8 cellular contexts compared by ENCODE assay signal in the genomic region with DNA sequence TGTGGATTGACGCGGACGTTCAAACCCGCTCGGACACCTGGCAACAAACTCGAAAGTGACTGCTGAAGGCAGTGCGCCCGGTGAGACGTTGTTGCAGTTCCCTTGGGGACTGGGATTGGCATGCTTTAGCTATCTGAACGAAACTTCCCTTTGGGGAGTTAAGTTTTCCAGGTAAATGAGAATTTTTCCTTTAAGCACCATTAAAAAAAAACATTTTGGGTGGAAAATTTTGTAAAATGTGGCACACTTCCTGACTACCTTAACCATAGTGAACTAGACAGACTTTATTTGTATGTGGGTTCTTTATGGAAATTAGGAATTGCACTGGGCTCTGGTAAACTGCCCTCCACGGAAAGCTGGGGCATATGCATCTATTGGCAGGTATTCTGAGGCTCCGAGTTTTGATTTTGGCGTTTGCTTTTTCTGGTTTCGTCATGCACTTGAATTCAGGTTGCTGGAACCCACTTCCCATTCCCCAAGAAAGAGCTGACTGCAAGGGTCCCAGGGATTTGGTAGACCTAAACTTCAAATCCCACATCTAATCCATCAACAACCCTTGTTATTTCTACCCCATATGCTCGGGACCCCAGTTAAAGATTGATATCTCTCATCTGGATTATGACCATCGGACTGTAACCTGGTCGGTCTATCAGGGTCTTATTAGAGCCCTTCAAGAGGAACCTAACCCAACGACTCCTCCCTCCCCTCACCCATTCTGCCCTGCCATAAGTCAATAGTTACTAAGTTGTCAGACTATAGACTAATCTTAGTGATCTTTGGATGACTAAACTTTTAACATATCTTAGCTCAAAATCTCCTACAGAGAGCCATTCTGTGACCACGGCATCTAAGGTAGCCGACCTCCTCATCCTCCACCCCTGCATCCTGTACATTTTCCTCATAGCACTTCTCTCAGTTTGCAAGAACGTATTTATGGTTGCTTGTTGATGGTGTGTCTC. TPM values are rescaled to one million over a fixed set of nuclear protein-coding genes. Genes with fewer than 3 reads are reported as not detected.
DNase-seq lines count a peak whose midpoint lies in the region; ATAC-seq and TF ChIP-seq lines count a peak whose summit lies in the region.

No MANE protein-coding gene starts in this region.

- 27 to 30% methylated on average over 11 to 19 of the region's 21 CpGs for WGBS in gastroesophageal sphincter (ENCODE audit: low coverage in 1 of 2), 2 donors

- no peak for TF ChIP-seq CTCF in activated B cell treated with CpG ODN at 0.5 μM for 24 hours (IDR thresholded peaks at IDR 0.05)
- no peak for TF ChIP-seq CTCF in gastroesophageal sphincter (IDR thresholded peaks at IDR 0.05)

- peaks cover 71% of the 10 kb centered on the region for H3K4me1 Mint-ChIP-seq in activated CD4-positive, alpha-beta T cell treated with anti-CD3 and anti-CD28 coated beads for 36 hours
- peaks cover 59% of the 10 kb centered on the region for H3K4me1 Mint-ChIP-seq in activated B cell treated with CpG ODN at 0.5 μM for 24 hours

- H3K9ac ChIP-seq in skeletal muscle tissue (ENCODE audit: low read depth in 1 of 3, low read length in 3 of 3) = peak overlapping the region; percentile 73 to 99 (median 99)

- no peaks in the 10 kb centered on the region for H3K27me3 Mint-ChIP-seq in activated CD4-positive, alpha-beta T cell treated with anti-CD3 and anti-CD28 coated beads for 36 hours
- no peaks in the 10 kb centered on the region for H3K27me3 Mint-ChIP-seq in activated B cell treated with CpG ODN at 0.5 μM for 24 hours

- POLR2A ChIA-PET in activated CD4-positive, alpha-beta T cell treated with anti-CD3 and anti-CD28 coated beads for 36 hours (lab: Charles Lee) = interaction anchor here (0.6 to 4.0 kb wide), 6 partner anchors 7 to 373 kb away, joined by 3 to 71 read pairs (median 6); no protein-coding TSS in a partner anchor
- POLR2A ChIA-PET in activated B cell treated with CpG ODN at 0.5 μM for 24 hours (lab: Charles Lee) = interaction anchor here (0.5 to 2.1 kb wide), 7 partner anchors 8 to 1271 kb away, joined by 3 to 9 read pairs (median 4); no protein-coding TSS in a partner anchor

- peak overlapping the region; percentile 94 for H3K27ac Mint-ChIP-seq in activated CD4-positive, alpha-beta T cell treated with anti-CD3 and anti-CD28 coated beads for 36 hours
- peak overlapping the region; percentile 84 for H3K27ac Mint-ChIP-seq in activated B cell treated with CpG ODN at 0.5 μM for 24 hours

- CTCF ChIA-PET in activated CD4-positive, alpha-beta T cell treated with anti-CD3 and anti-CD28 coated beads for 36 hours (lab: Charles Lee) = interaction anchor here (0.6 to 2.8 kb wide), 9 partner anchors 8 to 459 kb away, joined by 3 to 11 read pairs (median 4); no protein-coding TSS in a partner anchor
- CTCF ChIA-PET in activated B cell treated with CpG ODN at 0.5 μM for 24 hours (lab: Charles Lee) = interaction anchor here (0.8 to 1.5 kb wide), 3 partner anchors 15 to 327 kb away, joined by 3 to 6 read pairs (median 3); no protein-coding TSS in a partner anchor

- H3K4me3 Mint-ChIP-seq in activated CD4-positive, alpha-beta T cell treated with anti-CD3 and anti-CD28 coated beads for 36 hours = peak overlapping the region; percentile 99
- H3K4me3 Mint-ChIP-seq in activated B cell treated with CpG ODN at 0.5 μM for 24 hours = peak overlapping the region; percentile 88

- peak; percentile 9 for ATAC-seq in activated CD4-positive, alpha-beta T cell treated with anti-CD3 and anti-CD28 coated beads for 36 hours
- no peak for ATAC-seq in activated B cell treated with CpG ODN at 0.5 μM for 24 hours (ENCODE audit: low read depth)
- ATAC-seq in gastroesophageal sphincter = no peak
- ATAC-seq in GM18909 (IDR thresholded peaks at IDR 0.05; ENCODE audit: poor library complexity, unreplicated experiment) = no peak

- H3K4me3 ChIP-seq in gastroesophageal sphincter (peak overlapping the region; percentile 78 to 82), skeletal muscle tissue (ENCODE audit: low read length in 3 of 3) (peak overlapping the region; percentile 91 to 97 (median 97))

- intact Hi-C loops in activated CD4-positive, alpha-beta T cell treated with anti-CD3 and anti-CD28 coated beads for 36 hours (cut with DNase I, micrococcal nuclease) = loop anchor here (1.0 to 10.0 kb wide), 14 partner anchors 8 to 1861 kb away; a partner anchor contains a TSS
- intact Hi-C loops in activated B cell treated with CpG ODN at 0.5 μM for 24 hours (cut with micrococcal nuclease) = loop anchor here (5.0 kb wide), 4 partner anchors 172 to 478 kb away; a partner anchor contains a TSS

- no peaks in the 10 kb centered on the region for H3K27me3 ChIP-seq in gastroesophageal sphincter
- no peaks in the 10 kb centered on the region for H3K27me3 ChIP-seq in skeletal muscle tissue (ENCODE audit: control insufficient read depth in 3 of 3, insufficient read depth in 3 of 3, low read length in 3 of 3)

- peaks cover 43% of the 10 kb centered on the region for H3K36me3 Mint-ChIP-seq in activated CD4-positive, alpha-beta T cell treated with anti-CD3 and anti-CD28 coated beads for 36 hours (ENCODE audit: low read depth)
- peaks cover 16% of the 10 kb centered on the region for H3K36me3 Mint-ChIP-seq in activated B cell treated with CpG ODN at 0.5 μM for 24 hours (ENCODE audit: low read depth)

- TF ChIP-seq EP300 in gastroesophageal sphincter (IDR thresholded peaks at IDR 0.05) = no peak

- peaks cover 2% of the 10 kb centered on the region for H3K9me3 Mint-ChIP-seq in activated CD4-positive, alpha-beta T cell treated with anti-CD3 and anti-CD28 coated beads for 36 hours (ENCODE audit: low read depth)
- H3K9me3 Mint-ChIP-seq in activated B cell treated with CpG ODN at 0.5 μM for 24 hours = no peaks in the 10 kb centered on the region

- peak; percentile 57 for DNase-seq in activated CD4-positive, alpha-beta T cell treated with anti-CD3 and anti-CD28 coated beads for 36 hours
- DNase-seq in activated CD4-positive, alpha-beta T cell treated with anti-CD3 and anti-CD28 coated beads, Interleukin-2, amount 50 U/mL, for 1 hour = no peak
- DNase-seq in activated B cell treated with CpG ODN at 0.5 μM for 24 hours (no peak), pons (ENCODE audit: low spot score) (no peak), NCI-H1436 (lab: John Stamatoyannopoulos, UW) (no peak)

- H3K36me3 ChIP-seq in gastroesophageal sphincter (no peaks in the 10 kb centered on the region), skeletal muscle tissue (ENCODE audit: control insufficient read depth in 3 of 3, insufficient read depth in 3 of 3, low read length in 3 of 3) (peaks cover 0 to 5% (median 0%) of the 10 kb centered on the region in 3 donors)

- H3K4me1 ChIP-seq in gastroesophageal sphincter (peaks cover 9 to 51% (median 12%) of the 10 kb centered on the region in 3 donors), skeletal muscle tissue (ENCODE audit: control insufficient read depth in 3 of 3, insufficient read depth in 3 of 3, low read length in 3 of 3) (peaks cover 30 to 42% (median 37%) of the 10 kb centered on the region in 3 donors)

- H3K27ac ChIP-seq in gastroesophageal sphincter = peak overlapping the region; percentile 92 to 99 (median 97)
- H3K27ac ChIP-seq in skeletal muscle tissue (ENCODE audit: low read depth, low read length) = peak overlapping the region; percentile 98

- TF ChIP-seq POLR2A in gastroesophageal sphincter (IDR thresholded peaks at IDR 0.05) = no peak

- H3K9me3 ChIP-seq in gastroesophageal sphincter (no peaks in the 10 kb centered on the region), skeletal muscle tissue (ENCODE audit: control insufficient read depth in 3 of 3, low read length in 3 of 3) (no peaks in the 10 kb centered on the region)

RNA-seq across cellular contexts. Expression of a gene that starts 0.8 kb away (rescaled TPM):
- total RNA-seq in activated CD4-positive, alpha-beta T cell treated with anti-CD3 and anti-CD28 coated beads for 36 hours = 100 to 1,000 TPM; 116 to 118 TPM
- 37.7 and 43.9 TPM in 2 replicates for total RNA-seq in activated B cell treated with CpG ODN at 0.5 μM for 24 hours
- 100 to 1,000 TPM in 3 of 4 donors, 10 to 100 TPM in 1; 83.9 to 125 (median 113) TPM for total RNA-seq in gastroesophageal sphincter
- 32.4 TPM for total RNA-seq in skeletal muscle tissue

RNA-seq across cellular contexts. Expression of a gene that starts 4.5 kb away (rescaled TPM):
- 100 to 1,000 TPM; 163 to 180 TPM for total RNA-seq in activated CD4-positive, alpha-beta T cell treated with anti-CD3 and anti-CD28 coated beads for 36 hours
- total RNA-seq in activated B cell treated with CpG ODN at 0.5 μM for 24 hours (5.8 and 6.0 TPM in 2 replicates), gastroesophageal sphincter (1 to 10 TPM; 1.9 to 5.9 (median 4.5) TPM), skeletal muscle tissue (5.7 TPM)

Comparison
In these comparisons a context has a peak if more than half of its experiments do, and no peak if none do; other contexts are left out.
1. RNA of a gene that starts 4.5 kb away (total RNA-seq): 163 to 180 TPM in activated CD4-positive, alpha-beta T cell treated with anti-CD3 and anti-CD28 coated beads for 36 hours; 5.8 to 6.0 TPM in activated B cell treated with CpG ODN at 0.5 μM for 24 hours, 5.7 TPM in skeletal muscle tissue (single experiment) and 1.9 to 5.9 TPM in gastroesophageal sphincter; every median in the first group is over 10 times any median in the second.